ENCODE assay signal across 8 cellular contexts in the genomic region with DNA sequence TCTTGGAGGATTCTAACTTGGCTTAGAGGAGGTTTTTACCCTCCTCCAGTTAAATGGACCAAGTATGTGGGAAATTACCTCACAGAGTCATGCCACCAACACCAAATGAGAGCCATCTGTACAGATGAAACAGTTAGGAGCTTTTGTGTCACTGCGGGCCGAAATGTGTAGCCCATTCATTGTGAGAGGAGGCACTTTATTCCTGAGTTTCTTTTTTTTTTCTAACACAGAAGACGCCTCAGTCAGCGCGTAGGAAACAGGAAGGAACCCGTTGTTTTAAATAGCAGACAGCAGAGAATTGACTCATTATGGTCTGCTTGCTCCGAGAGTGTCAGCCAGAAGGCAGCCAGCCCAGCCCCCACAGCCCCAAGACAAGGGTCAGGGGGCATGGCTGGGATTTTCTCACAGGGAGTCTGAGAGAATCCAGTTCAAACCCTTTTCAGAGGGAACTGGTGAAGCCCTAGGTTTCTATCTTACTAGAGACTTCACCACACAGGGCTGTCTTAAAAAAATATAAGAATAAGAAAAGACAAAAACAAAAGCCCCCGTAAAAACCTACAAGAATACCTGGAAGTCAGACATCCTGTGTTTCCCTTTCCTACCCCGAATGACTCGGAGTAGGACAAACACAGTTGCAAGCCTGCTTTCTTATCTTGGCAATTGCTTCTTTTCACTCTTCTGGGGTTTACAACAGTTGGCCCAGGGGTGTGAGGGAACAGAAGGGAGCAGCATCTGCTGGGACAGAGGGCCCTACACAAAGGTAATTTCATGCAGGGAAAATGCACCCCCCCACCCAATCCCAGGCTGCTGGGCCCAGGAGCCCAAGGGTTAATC.
DNase-seq lines count a peak whose midpoint lies in the region; ATAC-seq and TF ChIP-seq lines count a peak whose summit lies in the region.

No MANE protein-coding gene starts in this region.

- H3K27me3 Mint-ChIP-seq in activated CD8-positive, alpha-beta T cell treated with anti-CD3 and anti-CD28 coated beads for 36 hours: no peaks in the 10 kb centered on the region
- peaks cover 0 to 13% of the 10 kb centered on the region in 2 donors for H3K27me3 Mint-ChIP-seq in natural killer cell (ENCODE audit: low read depth in 2 of 2)

- peaks cover 15% of the 10 kb centered on the region for H3K9me3 ChIP-seq in DND-41 (ENCODE audit: insufficient read depth, low read length, severe bottlenecking)
- H3K9me3 ChIP-seq in HUES48 (ENCODE audit: control insufficient read depth, insufficient read depth, low read length): peaks cover 28% of the 10 kb centered on the region

- H3K36me3 Mint-ChIP-seq in activated CD8-positive, alpha-beta T cell treated with anti-CD3 and anti-CD28 coated beads for 36 hours (ENCODE audit: low read depth): peaks cover 5% of the 10 kb centered on the region
- peaks cover 7% of the 10 kb centered on the region for H3K36me3 Mint-ChIP-seq in natural killer cell

- peaks cover 18% of the 10 kb centered on the region for H3K9me3 Mint-ChIP-seq in activated CD8-positive, alpha-beta T cell treated with anti-CD3 and anti-CD28 coated beads for 36 hours
- H3K9me3 Mint-ChIP-seq in natural killer cell: peaks cover 3 to 10% of the 10 kb centered on the region in 2 donors

- POLR2A ChIA-PET in activated CD8-positive, alpha-beta T cell treated with anti-CD3 and anti-CD28 coated beads for 36 hours (lab: Charles Lee): interaction anchor here (0.6 kb wide), 1 partner anchor 52 kb away, joined by 3 read pairs; no protein-coding TSS in a partner anchor

- H3K27ac ChIP-seq in DND-41 (ENCODE audit: low read length) (peak overlapping the region; percentile 75), HUES48 (ENCODE audit: low read depth, low read length) (peak overlapping the region; percentile 89)

- peak overlapping the region; percentile 18 for H3K4me3 Mint-ChIP-seq in activated CD8-positive, alpha-beta T cell treated with anti-CD3 and anti-CD28 coated beads for 36 hours
- H3K4me3 Mint-ChIP-seq in natural killer cell: peak overlapping the region; percentile 50

- H3K4me2 ChIP-seq in DND-41 (ENCODE audit: insufficient read depth, low read length): peak overlapping the region; percentile 50

- no peak for TF ChIP-seq CTCF in DND-41 (IDR thresholded peaks at IDR 0.05; ENCODE audit: borderline replicate concordance, extremely low read depth, low read length, poor library complexity, severe bottlenecking)
- TF ChIP-seq CTCF in activated CD8-positive, alpha-beta T cell treated with anti-CD3 and anti-CD28 coated beads for 36 hours (IDR thresholded peaks at IDR 0.05): no peak
- no peak for TF ChIP-seq CTCF in natural killer cell (IDR thresholded peaks at IDR 0.05)

- H3K27me3 ChIP-seq in DND-41 (ENCODE audit: insufficient read depth, low read length, poor library complexity): no peaks in the 10 kb centered on the region
- H3K27me3 ChIP-seq in HUES48 (ENCODE audit: control insufficient read depth, insufficient read depth, low read length): no peaks in the 10 kb centered on the region

- H3K4me3 ChIP-seq in DND-41 (ENCODE audit: low read depth in 1 of 2, low read length in 2 of 2) (no peak overlapping the region), HUES48 (ENCODE audit: low read depth, low read length) (no peak overlapping the region)

- H3K9ac ChIP-seq in DND-41 (ENCODE audit: low read depth, low read length) (peak overlapping the region; percentile 41), HUES48 (ENCODE audit: low read depth, low read length) (no peak overlapping the region)

- intact Hi-C loops in activated CD8-positive, alpha-beta T cell treated with anti-CD3 and anti-CD28 coated beads for 36 hours (cut with micrococcal nuclease): loop anchor here (5.0 kb wide), 1 partner anchor 40 kb away; no protein-coding TSS in a partner anchor
- intact Hi-C loops in natural killer cell (cut with micrococcal nuclease): no loop called here

- H4K20me1 ChIP-seq in DND-41 (ENCODE audit: insufficient read depth, low read length): no peaks in the 10 kb centered on the region

- peak overlapping the region; percentile 66 for H2AFZ ChIP-seq in DND-41 (ENCODE audit: low read depth, low read length)

- peak overlapping the region; percentile 84 for H3K27ac Mint-ChIP-seq in activated CD8-positive, alpha-beta T cell treated with anti-CD3 and anti-CD28 coated beads for 36 hours
- peak overlapping the region in 1 of 2 donors; percentile 56 for H3K27ac Mint-ChIP-seq in natural killer cell

- H3K36me3 ChIP-seq in DND-41 (ENCODE audit: insufficient read depth, low read length) (no peaks in the 10 kb centered on the region), HUES48 (ENCODE audit: control insufficient read depth, insufficient read depth, low read length) (no peaks in the 10 kb centered on the region)

- DNase-seq in DND-41 (peak; percentile 64), fibroblast of gingiva (ENCODE audit: low read depth) (peak; percentile 87), natural killer cell (no peak), superior temporal gyrus (ENCODE audit: extremely low spot score) (peak; percentile 75), DMS153 treated with DMSO at 0.1 percent for 48 hours (lab: John Stamatoyannopoulos, UW; ENCODE audit: unreplicated experiment) (no peak)
- DNase-seq in activated CD8-positive, alpha-beta T cell treated with anti-CD3 and anti-CD28 coated beads for 36 hours: peak; percentile 77

- no peaks in the 10 kb centered on the region for H3K79me2 ChIP-seq in DND-41 (ENCODE audit: insufficient read depth, low read length)

- CTCF ChIA-PET in activated CD8-positive, alpha-beta T cell treated with anti-CD3 and anti-CD28 coated beads for 36 hours (lab: Charles Lee): interaction anchor here (1.0 to 3.6 kb wide), 3 partner anchors 13 to 65 kb away, joined by 3 to 13 read pairs (median 3); no protein-coding TSS in a partner anchor

- peaks cover 20% of the 10 kb centered on the region for H3K4me1 ChIP-seq in DND-41 (ENCODE audit: insufficient read depth, low read length)
- peaks cover 20% of the 10 kb centered on the region for H3K4me1 ChIP-seq in HUES48 (ENCODE audit: control insufficient read depth, insufficient read depth, low read length)

- ATAC-seq in DND-41 (ENCODE audit: insufficient read depth, low read depth): peak; percentile 92
- ATAC-seq in GM21367 (IDR thresholded peaks at IDR 0.05; ENCODE audit: unreplicated experiment): peak; percentile 81
- peak; percentile 94 for ATAC-seq in activated CD8-positive, alpha-beta T cell treated with anti-CD3 and anti-CD28 coated beads for 36 hours
- ATAC-seq in natural killer cell: peak; percentile 56 to 77 (median 75)

- H3K4me1 Mint-ChIP-seq in activated CD8-positive, alpha-beta T cell treated with anti-CD3 and anti-CD28 coated beads for 36 hours (ENCODE audit: low read depth): peaks cover 19% of the 10 kb centered on the region
- H3K4me1 Mint-ChIP-seq in natural killer cell: peaks cover 15 to 17% of the 10 kb centered on the region in 2 donors

Comparison
In these comparisons a context has a peak if more than half of its experiments do, and no peak if none do; other contexts are left out.
1. DNase-seq: peak in DND-41 (single experiment), activated CD8-positive, alpha-beta T cell treated with anti-CD3 and anti-CD28 coated beads for 36 hours (single experiment), fibroblast of gingiva (single experiment) and superior temporal gyrus (single experiment); none in natural killer cell (single experiment) and DMS153 treated with DMSO at 0.1 percent for 48 hours (single experiment).
2. Peak in every context shown above with its lines, with median percentiles within 50 percentile points of each other: ATAC-seq.